Comparison of ENCODE assay signal across 9 cellular contexts in the genomic region with DNA sequence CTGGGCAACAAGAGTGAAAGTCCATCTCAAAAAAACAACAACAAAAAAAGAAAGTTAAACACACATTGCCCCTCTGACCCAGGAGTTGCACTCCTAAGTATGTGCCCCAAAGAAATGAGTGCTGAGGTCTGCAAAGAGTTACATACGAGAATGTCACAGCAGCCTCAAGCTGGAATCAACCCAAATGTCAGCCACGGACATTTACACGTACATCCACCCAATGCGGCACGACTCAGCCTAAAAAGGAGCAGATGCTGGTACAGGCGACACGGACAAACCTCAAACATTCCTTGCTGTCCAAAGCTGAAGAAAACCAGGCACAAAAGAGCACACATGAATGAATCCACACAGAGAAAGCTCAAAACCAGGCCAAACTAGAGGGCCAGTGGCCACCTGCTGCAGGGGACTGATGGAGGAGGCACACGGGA. TPM values are rescaled to one million over a fixed set of nuclear protein-coding genes. Genes with fewer than 3 reads are reported as not detected.
DNase-seq lines count a peak whose midpoint lies in the region; FAIRE-seq and TF ChIP-seq lines count a peak whose summit lies in the region.
"Had no signal": no experiment of that assay in that cellular context is flagged by ENCODE, and none has a peak within 500 bp of the region (broad histone marks: within the 10 kb centered on the region; RNA-seq: fewer than 3 reads in every experiment).

No MANE protein-coding gene starts in this region.

- dilution Hi-C loops in endothelial cell of umbilical vein (cut with MboI; ENCODE audit: extremely low pct_ligation_motif_present, low sequenced_read_pairs), result no loop called here

- no peaks in the 10 kb centered on the region for H3K36me3 ChIP-seq in BLaER1 treated with 17β-estradiol and CSF1 and Interleukin-3, amounts not matched to agents 10 nM and 100 nM
- no peaks in the 10 kb centered on the region for H3K36me3 ChIP-seq in OCI-LY7 (ENCODE audit: insufficient read depth, low read length)
- H3K36me3 ChIP-seq in endothelial cell of umbilical vein (ENCODE audit: control insufficient read depth in 2 of 2, extremely low read depth in 1 of 2, insufficient read depth in 2 of 2, low read length in 2 of 2), result no peaks in the 10 kb centered on the region
- H3K36me3 ChIP-seq in rectal smooth muscle tissue (ENCODE audit: control insufficient read depth, insufficient read depth, low read length), result no peaks in the 10 kb centered on the region

- DNase-seq in OCI-LY7 (ENCODE audit: low spot score) (no peak), endothelial cell of umbilical vein (ENCODE audit: low read depth, low spot score) (no peak), AG20443 (ENCODE audit: low spot score) (no peak), NCI-H128 (lab: John Stamatoyannopoulos, UW; ENCODE audit: unreplicated experiment) (no peak), HCEC 1CT (no peak), HuH-7 (ENCODE audit: low spot score) (no peak)

- TF ChIP-seq POLR2A in endothelial cell of umbilical vein (IDR thresholded peaks at IDR 0.05; ENCODE audit: low read depth, low read length), result no peak

- no peaks in the 10 kb centered on the region for H3K9me3 ChIP-seq in BLaER1 treated with 17β-estradiol and CSF1 and Interleukin-3, amounts not matched to agents 10 nM and 100 nM (replicated peaks in 1 of 11)
- H3K9me3 ChIP-seq in OCI-LY7 (ENCODE audit: low read length) (no peaks in the 10 kb centered on the region), endothelial cell of umbilical vein (replicated peaks; ENCODE audit: control insufficient read depth, insufficient read depth, low read length) (no peaks in the 10 kb centered on the region)
- H3K9me3 ChIP-seq: SJSA1 had no signal

- peaks cover 0 to 47% (median 0%) of the 10 kb centered on the region in 11 experiments; a peak in 8 of 22 replicates for H3K27me3 ChIP-seq in BLaER1 treated with 17β-estradiol and CSF1 and Interleukin-3, amounts not matched to agents 10 nM and 100 nM
- H3K27me3 ChIP-seq in endothelial cell of umbilical vein (ENCODE audit: control insufficient read depth in 2 of 2, insufficient read depth in 2 of 2, low read length in 2 of 2) (no peaks in the 10 kb centered on the region), rectal smooth muscle tissue (ENCODE audit: control insufficient read depth, insufficient read depth, low read length) (no peaks in the 10 kb centered on the region)
- H3K27me3 ChIP-seq: SJSA1 had no signal

- H3K9me2 ChIP-seq in OCI-LY7 (ENCODE audit: insufficient read depth, low read length), result no peaks in the 10 kb centered on the region

- H3K9me1 ChIP-seq in endothelial cell of umbilical vein (replicated peaks; ENCODE audit: control insufficient read depth, extremely low read depth, insufficient read depth, low read length), result no peaks in the 10 kb centered on the region

- FAIRE-seq in endothelial cell of umbilical vein (lab: Jason Lieb, UNC), result peak; percentile 15

- H3K4me2 ChIP-seq in BLaER1 treated with 17β-estradiol and CSF1 and Interleukin-3, amounts not matched to agents 10 nM and 100 nM, result peak overlapping the region; percentile 72 to 99 (median 98)
- peak overlapping the region; percentile 15; the same call in 1 of the 2 replicates for H3K4me2 ChIP-seq in OCI-LY7 (ENCODE audit: low read length)
- no peak overlapping the region for H3K4me2 ChIP-seq in endothelial cell of umbilical vein (ENCODE audit: insufficient read depth, low read length)

- BruUV-seq in OCI-LY7 (replicated peaks; lab: Mats Ljungman, UMichigan) (no TSS peak), endothelial cell of umbilical vein (replicated peaks; lab: Mats Ljungman, UMichigan) (no TSS peak)

- no peak for TF ChIP-seq CTCF in OCI-LY7 (conservative IDR thresholded peaks at IDR 0.05; ENCODE audit: low read length)
- TF ChIP-seq CTCF in endothelial cell of umbilical vein (IDR thresholded peaks at IDR 0.05; ENCODE audit: extremely low read depth in 1 of 2, insufficient read depth in 1 of 2, low read depth in 1 of 2, low read length in 2 of 2), result no peak

- no peak overlapping the region for H3K9ac ChIP-seq in BLaER1 treated with 17β-estradiol and CSF1 and Interleukin-3, amounts not matched to agents 10 nM and 100 nM
- H3K9ac ChIP-seq in endothelial cell of umbilical vein (replicated peaks; ENCODE audit: extremely low read depth, insufficient read depth, low read length) (no peak overlapping the region), rectal smooth muscle tissue (ENCODE audit: low read length) (no peak overlapping the region)

- H2AFZ ChIP-seq in OCI-LY7 (ENCODE audit: low read length) (no peak overlapping the region), endothelial cell of umbilical vein (ENCODE audit: low read depth, low read length) (no peak overlapping the region)

- H3K79me2 ChIP-seq in OCI-LY7 (ENCODE audit: insufficient read depth, low read depth, low read length), result no peaks in the 10 kb centered on the region; the same call in 1 of the 2 replicates
- peaks cover 92% of the 10 kb centered on the region for H3K79me2 ChIP-seq in endothelial cell of umbilical vein (ENCODE audit: control insufficient read depth, insufficient read depth, low read length)

- no peak overlapping the region for H3K4me3 ChIP-seq in BLaER1 treated with 17β-estradiol and CSF1 and Interleukin-3, amounts not matched to agents 10 nM and 100 nM
- H3K4me3 ChIP-seq in OCI-LY7 (ENCODE audit: low read depth, low read length, poor library complexity, severe bottlenecking) (no peak overlapping the region), endothelial cell of umbilical vein (replicated peaks in 1 of 3; ENCODE audit: insufficient read depth in 1 of 3, low read depth in 1 of 3, low read length in 3 of 3) (no peak overlapping the region), rectal smooth muscle tissue (ENCODE audit: low read length) (no peak overlapping the region)
- H3K4me3 ChIP-seq: SJSA1 had no signal

- H3K27ac ChIP-seq in BLaER1 treated with 17β-estradiol and CSF1 and Interleukin-3, amounts not matched to agents 10 nM and 100 nM, result no peak overlapping the region
- H3K27ac ChIP-seq in OCI-LY7 (ENCODE audit: low read depth, low read length, poor library complexity, severe bottlenecking) (no peak overlapping the region), endothelial cell of umbilical vein (ENCODE audit: insufficient read depth, low read depth, low read length) (peak overlapping the region; percentile 75), rectal smooth muscle tissue (ENCODE audit: low read depth, low read length) (peak overlapping the region; percentile 17)
- H3K27ac ChIP-seq: SJSA1 had no signal

- H3K4me1 ChIP-seq in BLaER1 treated with 17β-estradiol and CSF1 and Interleukin-3, amounts not matched to agents 10 nM and 100 nM, result peaks cover 63 to 96% (median 83%) of the 10 kb centered on the region in 10 experiments
- peaks cover 51% of the 10 kb centered on the region for H3K4me1 ChIP-seq in OCI-LY7 (ENCODE audit: insufficient read depth, low read length, poor library complexity, severe bottlenecking)
- peaks cover 73% of the 10 kb centered on the region for H3K4me1 ChIP-seq in endothelial cell of umbilical vein (ENCODE audit: control insufficient read depth, extremely low read depth, insufficient read depth, low read length)
- H3K4me1 ChIP-seq in rectal smooth muscle tissue (ENCODE audit: control insufficient read depth, insufficient read depth, low read length), result peaks cover 75% of the 10 kb centered on the region

- intact Hi-C loops in OCI-LY7 (cut with micrococcal nuclease; ENCODE audit: unreplicated experiment) (no loop called here), endothelial cell of umbilical vein (cut with micrococcal nuclease) (no loop called here)

- POLR2A ChIA-PET in OCI-LY7 (lab: Charles Lee), result interaction anchor here (0.6 to 1.8 kb wide), 8 partner anchors 8 to 1695 kb away, joined by 3 to 7 read pairs (median 4); no protein-coding TSS in a partner anchor
- POLR2A ChIA-PET in endothelial cell of umbilical vein (lab: Charles Lee), result interaction anchor here (1.6 kb wide), 2 partner anchors 13 to 57 kb away, joined by 7 to 11 read pairs; no protein-coding TSS in a partner anchor

- CTCF ChIA-PET in OCI-LY7 (lab: Charles Lee; ENCODE audit: unreplicated experiment) (interaction anchor here (1.0 kb wide), 1 partner anchor 12 kb away, joined by 3 read pairs; no protein-coding TSS in a partner anchor), endothelial cell of umbilical vein (lab: Charles Lee) (interaction anchor here (1.2 to 4.6 kb wide), 12 partner anchors 8 to 81 kb away, joined by 3 to 73 read pairs (median 10); no protein-coding TSS in a partner anchor)

- H4K20me1 ChIP-seq in BLaER1 treated with 17β-estradiol and CSF1 and Interleukin-3, amounts not matched to agents 10 nM and 100 nM, result peaks cover 3 to 86% (median 77%) of the 10 kb centered on the region in 11 experiments; a peak in 20 of 22 replicates
- H4K20me1 ChIP-seq in OCI-LY7 (ENCODE audit: insufficient read depth, low read length) (no peaks in the 10 kb centered on the region), endothelial cell of umbilical vein (replicated peaks; ENCODE audit: control insufficient read depth, extremely low read depth, insufficient read depth, low read length) (no peaks in the 10 kb centered on the region)

TF ChIP-seq in endothelial cell of umbilical vein, 7 proteins besides CTCF, POLR2A, EP300 and RAD21:
- TF ChIP-seq JUN (IDR thresholded peaks at IDR 0.05; ENCODE audit: borderline replicate concordance, insufficient read depth, insufficient read length, low read depth), result no peak

RNA-seq across cellular contexts. Expression of a gene that starts 46.8 kb away (rescaled TPM):
- 13.5 and 20.0 TPM in 2 replicates for total RNA-seq in OCI-LY7 (2014; rRNA removed; shearing (Covaris generic))
- 25.3 and 32.8 TPM in 2 replicates for total RNA-seq in OCI-LY7 (2022)
- total RNA-seq in endothelial cell of umbilical vein, result 496 and 562 TPM in 2 replicates
- 437 and 521 TPM in 2 replicates for polyA plus RNA-seq in endothelial cell of umbilical vein
- polyA plus RNA-seq in endothelial cell of umbilical vein (2011; cell fraction: cytosol; rRNA removed), result 352 and 358 TPM in 2 replicates
- 291 and 306 TPM in 2 replicates for polyA plus RNA-seq in endothelial cell of umbilical vein (2011; cell fraction: nucleus; rRNA removed)
- 366 and 394 TPM in 2 replicates for polyA plus RNA-seq in endothelial cell of umbilical vein (2012)
- 457 and 568 TPM in 2 replicates for polyA minus RNA-seq in endothelial cell of umbilical vein
- 16.8 TPM for polyA minus RNA-seq in endothelial cell of umbilical vein (2011; cell fraction: cytosol; rRNA and poly(A)+ RNA removed)
- 172 and 244 TPM in 2 replicates for polyA minus RNA-seq in endothelial cell of umbilical vein (2011; cell fraction: nucleus; rRNA and poly(A)+ RNA removed)

Comparison
In these comparisons a context has a peak if more than half of its experiments do, and no peak if none do; other contexts are left out.
1. H3K27ac ChIP-seq: peak in endothelial cell of umbilical vein (single experiment) and rectal smooth muscle tissue (single experiment); none in BLaER1 treated with 17β-estradiol and CSF1 and Interleukin-3, amounts not matched to agents 10 nM and 100 nM (0 of 11) and OCI-LY7 (single experiment).
2. RNA of a gene that starts 46.8 kb away (total RNA-seq): 496 to 562 TPM in endothelial cell of umbilical vein; 13.5 to 32.8 TPM in OCI-LY7; every median in the first group is over 10 times any median in the second.